Comparison of ENCODE assay signal across 13 cellular contexts in the genomic region with DNA sequence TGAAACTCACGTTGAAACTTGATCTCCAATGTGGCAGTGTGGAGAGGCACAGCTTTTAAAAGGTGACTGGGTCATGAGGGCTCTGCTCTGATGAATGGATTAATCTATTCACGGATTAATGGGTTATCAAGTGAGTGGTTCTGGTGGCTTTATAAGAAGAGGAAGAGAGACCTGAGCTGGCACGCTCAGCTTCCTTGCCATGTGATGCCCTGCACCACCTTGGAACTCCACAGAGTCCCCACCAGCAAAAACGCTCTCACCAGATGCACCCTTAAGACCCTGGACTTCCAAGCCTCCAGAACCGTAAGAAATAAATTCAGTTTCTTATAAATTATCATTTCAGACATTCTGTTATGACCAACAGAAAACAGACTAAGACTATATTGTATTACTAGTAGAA. TPM values are rescaled to one million over a fixed set of nuclear protein-coding genes. Genes with fewer than 3 reads are reported as not detected.
DNase-seq lines count a peak whose midpoint lies in the region; ATAC-seq and TF ChIP-seq lines count a peak whose summit lies in the region.
"Had no signal": no experiment of that assay in that cellular context is flagged by ENCODE, and none has a peak within 500 bp of the region (broad histone marks: within the 10 kb centered on the region; RNA-seq: fewer than 3 reads in every experiment).

No MANE protein-coding gene starts in this region.

- no peak overlapping the region for H3K27ac Mint-ChIP-seq in endodermal cell
- H3K27ac Mint-ChIP-seq in stimulated activated naive CD8-positive, alpha-beta T cell treated with anti-CD3 and anti-CD28 coated beads, Interleukin-15, Interleukin-2, amounts not matched to agents 100 ng/mL and 50 ng/mL, for 24 hours = peak overlapping the region; percentile 81
- H3K27ac Mint-ChIP-seq in chondrocyte (ENCODE audit: unreplicated experiment) = no peak overlapping the region

- H3K4me1 ChIP-seq in PC-3 (ENCODE audit: insufficient read depth, low read length) = peaks cover 24% of the 10 kb centered on the region; the same call in 1 of the 2 replicates
- H3K4me1 ChIP-seq in endodermal cell (ENCODE audit: control insufficient read depth, insufficient read depth, low read length) = peaks cover 3% of the 10 kb centered on the region

- POLR2A ChIA-PET in PC-3 (lab: Charles Lee; ENCODE audit: unreplicated experiment) (no interaction called here), RWPE1 (lab: Yijun Ruan, JAX; ENCODE audit: low non-redundant PET) (no interaction called here)

- no peaks in the 10 kb centered on the region for H3K9me3 Mint-ChIP-seq in activated T-cell treated with anti-CD3 and anti-CD28 coated beads, Interleukin-2, amount 50 U/mL, for 4 hours
- H3K9me3 Mint-ChIP-seq in endodermal cell (no peaks in the 10 kb centered on the region), chondrocyte (ENCODE audit: low read depth) (no peaks in the 10 kb centered on the region)
- peaks cover under 1% of the 10 kb centered on the region for H3K9me3 Mint-ChIP-seq in stimulated activated naive CD8-positive, alpha-beta T cell treated with anti-CD3 and anti-CD28 coated beads, Interleukin-15, Interleukin-2, amounts not matched to agents 100 ng/mL and 50 ng/mL, for 24 hours

- TF ChIP-seq CTCF in PC-3 (conservative IDR thresholded peaks at IDR 0.05; ENCODE audit: low read depth, low read length) (no peak), endodermal cell (conservative IDR thresholded peaks at IDR 0.05) (no peak), chondrocyte (IDR thresholded peaks at IDR 0.05) (no peak), RWPE1 (conservative IDR thresholded peaks at IDR 0.05; ENCODE audit: low read depth) (no peak)

- intact Hi-C loops in PC-3 (cut with micrococcal nuclease) = loop anchor here (5.0 kb wide), 1 partner anchor 268 kb away; the partner anchor contains the start of gene XXYLT1

- no peak overlapping the region for H2AFZ ChIP-seq in PC-3 (ENCODE audit: low read length)

- H3K27ac ChIP-seq in PC-3 (ENCODE audit: low read length) (no peak overlapping the region), endodermal cell (ENCODE audit: low read depth, low read length) (no peak overlapping the region), RWPE1 (no peak overlapping the region)
- H3K27ac ChIP-seq: uterus had no signal

- H3K27me3 Mint-ChIP-seq in activated T-cell treated with anti-CD3 and anti-CD28 coated beads, Interleukin-2, amount 50 U/mL, for 4 hours (ENCODE audit: low read depth) = no peaks in the 10 kb centered on the region
- peaks cover 22% of the 10 kb centered on the region for H3K27me3 Mint-ChIP-seq in endodermal cell (ENCODE audit: insufficient read depth)
- H3K27me3 Mint-ChIP-seq in stimulated activated naive CD8-positive, alpha-beta T cell treated with anti-CD3 and anti-CD28 coated beads, Interleukin-15, Interleukin-2, amounts not matched to agents 100 ng/mL and 50 ng/mL, for 24 hours = no peaks in the 10 kb centered on the region
- no peaks in the 10 kb centered on the region for H3K27me3 Mint-ChIP-seq in chondrocyte (ENCODE audit: low read depth)

- H3K4me1 Mint-ChIP-seq in activated T-cell treated with anti-CD3 and anti-CD28 coated beads, Interleukin-2, amount 50 U/mL, for 4 hours (ENCODE audit: low read depth) = peaks cover 68% of the 10 kb centered on the region
- H3K4me1 Mint-ChIP-seq in endodermal cell (peaks cover 24% of the 10 kb centered on the region), chondrocyte (ENCODE audit: low read depth) (peaks cover 49% of the 10 kb centered on the region)
- peaks cover 75% of the 10 kb centered on the region for H3K4me1 Mint-ChIP-seq in stimulated activated naive CD8-positive, alpha-beta T cell treated with anti-CD3 and anti-CD28 coated beads, Interleukin-15, Interleukin-2, amounts not matched to agents 100 ng/mL and 50 ng/mL, for 24 hours (ENCODE audit: low read depth)

- WGBS in endodermal cell (ENCODE audit: insufficient coverage in 1 of 2, insufficient read length in 1 of 2), 2 experiments = 91 to 92% methylated on average over 2 to 5 of the region's 5 CpGs

- H3K4me3 Mint-ChIP-seq in activated T-cell treated with anti-CD3 and anti-CD28 coated beads, Interleukin-2, amount 50 U/mL, for 4 hours = peak overlapping the region; percentile 85
- H3K4me3 Mint-ChIP-seq in endodermal cell (no peak overlapping the region), chondrocyte (ENCODE audit: unreplicated experiment) (no peak overlapping the region)
- H3K4me3 Mint-ChIP-seq in stimulated activated naive CD8-positive, alpha-beta T cell treated with anti-CD3 and anti-CD28 coated beads, Interleukin-15, Interleukin-2, amounts not matched to agents 100 ng/mL and 50 ng/mL, for 24 hours = peak overlapping the region; percentile 85

- H3K79me2 ChIP-seq in PC-3 (ENCODE audit: low read length) = peaks cover 71% of the 10 kb centered on the region

- no peaks in the 10 kb centered on the region for H3K9me2 ChIP-seq in PC-3 (replicated peaks; ENCODE audit: low read length)

- H3K36me3 ChIP-seq in PC-3 (ENCODE audit: low read depth, low read length) (no peaks in the 10 kb centered on the region), endodermal cell (ENCODE audit: control insufficient read depth, insufficient read depth, low read length) (no peaks in the 10 kb centered on the region)
- H3K36me3 ChIP-seq: uterus had no signal

- H4K20me1 ChIP-seq in PC-3 (ENCODE audit: low read length) = peaks cover 18% of the 10 kb centered on the region

- H3K9ac ChIP-seq in PC-3 (ENCODE audit: low read length) (no peak overlapping the region), endodermal cell (ENCODE audit: extremely low read depth, low read length, poor library complexity, severe bottlenecking) (no peak overlapping the region)

- peaks cover 7% of the 10 kb centered on the region for H3K36me3 Mint-ChIP-seq in activated T-cell treated with anti-CD3 and anti-CD28 coated beads, Interleukin-2, amount 50 U/mL, for 4 hours (ENCODE audit: insufficient read depth)
- H3K36me3 Mint-ChIP-seq in endodermal cell (ENCODE audit: low read depth) (no peaks in the 10 kb centered on the region), chondrocyte (ENCODE audit: low read depth) (no peaks in the 10 kb centered on the region)
- H3K36me3 Mint-ChIP-seq in stimulated activated naive CD8-positive, alpha-beta T cell treated with anti-CD3 and anti-CD28 coated beads, Interleukin-15, Interleukin-2, amounts not matched to agents 100 ng/mL and 50 ng/mL, for 24 hours (ENCODE audit: low read depth) = peaks cover 28% of the 10 kb centered on the region

- ATAC-seq in activated T-cell treated with anti-CD3 and anti-CD28 coated beads, Interleukin-2, amount 50 U/mL, for 4 hours = no peak
- ATAC-seq in PC-3 = no peak
- ATAC-seq in GM19351 (IDR thresholded peaks at IDR 0.05; ENCODE audit: unreplicated experiment) = no peak

- H3K27me3 ChIP-seq in PC-3 (ENCODE audit: low read length) = no peaks in the 10 kb centered on the region
- H3K27me3 ChIP-seq in endodermal cell (ENCODE audit: control insufficient read depth, insufficient read depth, low read length, poor library complexity, severe bottlenecking) = peaks cover 13% of the 10 kb centered on the region
- H3K27me3 ChIP-seq: uterus had no signal

- no peaks in the 10 kb centered on the region for H3F3A ChIP-seq in PC-3 (ENCODE audit: low read length, unreplicated experiment)

- no peak for DNase-seq in activated T-cell treated with anti-CD3 and anti-CD28 coated beads, Interleukin-2, amount 50 U/mL, for 4 hours
- DNase-seq in activated T-cell treated with anti-CD3 and anti-CD28 coated beads for 4 hours = no peak
- DNase-seq in PC-3 = no peak
- DNase-seq in endodermal cell = no peak
- DNase-seq in chondrocyte (ENCODE audit: low spot score) = no peak
- no peak for DNase-seq in RWPE1 (ENCODE audit: low spot score)
- DNase-seq: KBM-7, NCI-H510A treated with DMSO at 0.1 percent for 48 hours, nucleus accumbens, SW 1271, uterus had no signal

- H3K9me3 ChIP-seq in PC-3 (ENCODE audit: low read length) (no peaks in the 10 kb centered on the region), endodermal cell (ENCODE audit: control insufficient read depth, low read length) (no peaks in the 10 kb centered on the region)
- H3K9me3 ChIP-seq: uterus had no signal

- H3K4me3 ChIP-seq in PC-3 (ENCODE audit: low read length) = peak overlapping the region; percentile 79; the same call in 1 of the 2 replicates
- peak overlapping the region; percentile 93 for H3K4me3 ChIP-seq in endodermal cell (ENCODE audit: low read length)

- BruUV-seq in PC-3 (replicated peaks; lab: Mats Ljungman, UMichigan) = no TSS peak

- CTCF ChIA-PET in PC-3 (lab: Charles Lee) = no interaction called here
- CTCF ChIA-PET in RWPE1 (lab: Yijun Ruan, JAX) = no interaction called here

- peak overlapping the region; percentile 91; the same call in 1 of the 2 replicates for H3K4me2 ChIP-seq in PC-3 (ENCODE audit: low read length)

RNA-seq across cellular contexts. Expression of gene PPP1R2, which starts 2.6 kb away (rescaled TPM):
- 10 to 100 TPM; 73.2 to 91.7 (median 77.6) TPM for total RNA-seq in activated T-cell treated with anti-CD3 and anti-CD28 coated beads, Interleukin-2, amount 50 U/mL, for 4 hours
- total RNA-seq in PC-3 (2014; rRNA removed) = 132 and 150 TPM in 2 replicates
- total RNA-seq in endodermal cell = 10 to 100 TPM; 24.2 to 30.7 TPM
- polyA plus RNA-seq in endodermal cell (2013, experiment 1 of 2) = 32.5 TPM
- polyA plus RNA-seq in endodermal cell (2013, experiment 2 of 2) = 33.1 TPM
- total RNA-seq in chondrocyte = 30.5 to 46.9 TPM (median 45.8 TPM) in 3 replicates

RNA-seq across cellular contexts. Expression of gene APOD, which starts 43.2 kb away (rescaled TPM):
- total RNA-seq in activated T-cell treated with anti-CD3 and anti-CD28 coated beads, Interleukin-2, amount 50 U/mL, for 4 hours = not detected
- total RNA-seq in PC-3 (2014; rRNA removed) (0.29 TPM in 1 of 2 replicates, not detected in the other), endodermal cell (not detected), chondrocyte (2.1 to 26.1 TPM (median 2.9 TPM) in 3 replicates)
- not detected for polyA plus RNA-seq in endodermal cell (2013, experiment 1 of 2)
- polyA plus RNA-seq in endodermal cell (2013, experiment 2 of 2) = 0.87 TPM

Comparison
In these comparisons a context has a peak if more than half of its experiments do, and no peak if none do; other contexts are left out.
1. H3K4me3 Mint-ChIP-seq: peak in activated T-cell treated with anti-CD3 and anti-CD28 coated beads, Interleukin-2, amount 50 U/mL, for 4 hours (single experiment) and stimulated activated naive CD8-positive, alpha-beta T cell treated with anti-CD3 and anti-CD28 coated beads, Interleukin-15, Interleukin-2, amounts not matched to agents 100 ng/mL and 50 ng/mL, for 24 hours (single experiment); none in endodermal cell (single experiment) and chondrocyte (single experiment).